1 cellular context compared by ENCODE assay signal in the genomic region with DNA sequence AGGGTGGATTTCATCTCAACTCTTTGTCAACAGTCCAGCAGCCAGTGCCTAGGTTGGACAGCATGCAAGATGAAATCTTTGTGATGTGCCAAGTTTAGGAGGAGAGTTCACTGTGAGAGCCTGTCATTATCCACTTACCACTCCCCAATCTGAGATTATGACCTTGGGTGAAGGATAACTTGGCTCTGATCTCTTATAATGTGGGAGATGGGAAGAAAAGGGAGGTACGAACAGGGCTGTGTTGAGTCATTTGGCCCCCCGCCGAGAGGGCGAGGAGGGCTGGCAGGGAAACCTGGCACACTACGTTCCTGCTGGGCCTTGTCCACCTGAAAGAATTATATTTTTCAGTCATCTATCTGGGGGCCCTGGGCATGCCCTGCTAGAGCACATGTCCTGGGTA.
TF ChIP-seq lines count a peak whose summit lies in the region.

No MANE protein-coding gene starts in this region.

TF ChIP-seq in HepG2, 621 proteins besides CTCF, POLR2A, EP300 and RAD21:
- TF ChIP-seq CCDC6 (CRISPR knock-in tag; IDR thresholded peaks at IDR 0.05) (no peak), TEAD2 (CRISPR knock-in tag; IDR thresholded peaks at IDR 0.05) (no peak), THAP7 (CRISPR knock-in tag; IDR thresholded peaks at IDR 0.05) (no peak), ZNF263 (CRISPR knock-in tag; IDR thresholded peaks at IDR 0.05) (no peak), ISX (CRISPR knock-in tag; conservative IDR thresholded peaks at IDR 0.05) (no peak), ZNF790 (CRISPR knock-in tag; IDR thresholded peaks at IDR 0.05; ENCODE audit: borderline replicate concordance) (no peak), ZKSCAN8 (CRISPR knock-in tag; IDR thresholded peaks at IDR 0.05; ENCODE audit: borderline replicate concordance) (no peak), KLF11 (CRISPR knock-in tag; IDR thresholded peaks at IDR 0.05) (no peak)
